In genomic region chr18:35495821-35496368, GRCh38 we compare ENCODE assay signal across 10 cellular contexts. TPM values are rescaled to one million over a fixed set of nuclear protein-coding genes. Genes with fewer than 3 reads are reported as not detected.
DNase-seq lines count a peak whose midpoint lies in the region; ATAC-seq and TF ChIP-seq lines count a peak whose summit lies in the region.
"Had no signal": no experiment of that assay in that cellular context is flagged by ENCODE, and none has a peak within 500 bp of the region (broad histone marks: within the 10 kb centered on the region; RNA-seq: fewer than 3 reads in every experiment).

No MANE protein-coding gene starts in this region.

- H3K27ac ChIP-seq in foreskin keratinocyte (peak overlapping the region; percentile 82), stomach (peak overlapping the region in 3 of 5 donors; percentile 94 to 97 (median 94)), right cardiac atrium (ENCODE audit: low read length) (no peak overlapping the region)

- H3K36me3 Mint-ChIP-seq in activated CD4-positive, alpha-beta memory T cell treated with anti-CD3 and anti-CD28 coated beads for 36 hours = peaks cover 6% of the 10 kb centered on the region
- H3K36me3 Mint-ChIP-seq in activated CD4-positive, alpha-beta memory T cell treated with anti-CD3 and anti-CD28 coated beads, Interleukin-2, amount 10 ng/mL, durations not matched to agents 7 days and 5 days (ENCODE audit: low read depth) = no peaks in the 10 kb centered on the region
- H3K36me3 Mint-ChIP-seq in activated CD8-positive, alpha-beta T cell treated with anti-CD3 and anti-CD28 coated beads for 36 hours (ENCODE audit: low read depth) = peaks cover 11% of the 10 kb centered on the region

- DNase-seq in activated CD4-positive, alpha-beta memory T cell treated with anti-CD3 and anti-CD28 coated beads for 36 hours = no peak
- no peak for DNase-seq in activated CD4-positive, alpha-beta memory T cell treated with anti-CD3 and anti-CD28 coated beads, Interleukin-2, amount 10 ng/mL, durations not matched to agents 7 days and 5 days
- no peak for DNase-seq in activated CD8-positive, alpha-beta T cell treated with anti-CD3 and anti-CD28 coated beads for 36 hours
- DNase-seq in foreskin keratinocyte (no peak), stomach (no peak), NCI-H446 treated with DMSO at 0.1 percent for 48 hours (lab: John Stamatoyannopoulos, UW) (no peak), right cardiac atrium (no peak), HEK293T (ENCODE audit: extremely low spot score) (no peak)
- DNase-seq: left colon, NCI-H2029 had no signal

- no peaks in the 10 kb centered on the region for H3K36me3 ChIP-seq in stomach

- H3K27me3 ChIP-seq in foreskin keratinocyte (no peaks in the 10 kb centered on the region), stomach (no peaks in the 10 kb centered on the region), right cardiac atrium (ENCODE audit: control insufficient read depth, insufficient read depth) (no peaks in the 10 kb centered on the region)

- H3K9me3 Mint-ChIP-seq in activated CD4-positive, alpha-beta memory T cell treated with anti-CD3 and anti-CD28 coated beads for 36 hours = no peaks in the 10 kb centered on the region
- peaks cover 3% of the 10 kb centered on the region for H3K9me3 Mint-ChIP-seq in activated CD4-positive, alpha-beta memory T cell treated with anti-CD3 and anti-CD28 coated beads, Interleukin-2, amount 10 ng/mL, durations not matched to agents 7 days and 5 days
- no peaks in the 10 kb centered on the region for H3K9me3 Mint-ChIP-seq in activated CD8-positive, alpha-beta T cell treated with anti-CD3 and anti-CD28 coated beads for 36 hours

- WGBS in stomach, 5 donors = 52 to 80% (median 69%) methylated on average over 5 of the region's 5 CpGs
- 86% methylated on average over 5 of the region's 5 CpGs for WGBS in right cardiac atrium

- H3K4me3 ChIP-seq in stomach (no peak overlapping the region), right cardiac atrium (ENCODE audit: low read length) (no peak overlapping the region)

- H3K4me1 Mint-ChIP-seq in activated CD4-positive, alpha-beta memory T cell treated with anti-CD3 and anti-CD28 coated beads for 36 hours (ENCODE audit: low read depth) = peaks cover 26% of the 10 kb centered on the region
- H3K4me1 Mint-ChIP-seq in activated CD4-positive, alpha-beta memory T cell treated with anti-CD3 and anti-CD28 coated beads, Interleukin-2, amount 10 ng/mL, durations not matched to agents 7 days and 5 days = peaks cover 26% of the 10 kb centered on the region
- peaks cover 45% of the 10 kb centered on the region for H3K4me1 Mint-ChIP-seq in activated CD8-positive, alpha-beta T cell treated with anti-CD3 and anti-CD28 coated beads for 36 hours (ENCODE audit: low read depth)

- intact Hi-C loops in activated CD4-positive, alpha-beta memory T cell treated with anti-CD3 and anti-CD28 coated beads for 36 hours (cut with micrococcal nuclease) = loop anchor here (2.0 to 10.0 kb wide), 7 partner anchors 89 to 1329 kb away; partner anchors contain the start of genes ELP2, KIAA1328, MAPRE2 and RPRD1A
- intact Hi-C loops in activated CD8-positive, alpha-beta T cell treated with anti-CD3 and anti-CD28 coated beads for 36 hours (cut with micrococcal nuclease) = loop anchor here (5.0 kb wide), 1 partner anchor 81 kb away; no protein-coding TSS in a partner anchor
- intact Hi-C loops in stomach (cut with DNase I; ENCODE audit: low total_unique reads) = no loop called here
- intact Hi-C loops in right cardiac atrium (cut with DNase I) = loop anchor here in 1 of 4 donors (10.0 kb wide), 1 partner anchor 79 kb away; no protein-coding TSS in a partner anchor

- H3K9me3 ChIP-seq in stomach = no peaks in the 10 kb centered on the region
- H3K9me3 ChIP-seq in right cardiac atrium (ENCODE audit: control insufficient read depth, low read length) = no peaks in the 10 kb centered on the region

- H3K4me1 ChIP-seq in foreskin keratinocyte (peaks cover 28% of the 10 kb centered on the region), stomach (peaks cover 14 to 57% (median 44%) of the 10 kb centered on the region in 4 donors), right cardiac atrium (ENCODE audit: control insufficient read depth, insufficient read depth, low read length) (peaks cover 4% of the 10 kb centered on the region)

- no peak for ATAC-seq in activated CD8-positive, alpha-beta T cell treated with anti-CD3 and anti-CD28 coated beads for 36 hours
- no peak for ATAC-seq in foreskin keratinocyte
- ATAC-seq in right cardiac atrium = no peak
- ATAC-seq: left colon had no signal

- CTCF ChIA-PET in activated CD4-positive, alpha-beta memory T cell treated with anti-CD3 and anti-CD28 coated beads for 36 hours (lab: Charles Lee) = interaction anchor here (1.2 kb wide), 1 partner anchor 109 kb away, joined by 3 read pairs; no protein-coding TSS in a partner anchor
- CTCF ChIA-PET in activated CD4-positive, alpha-beta memory T cell treated with anti-CD3 and anti-CD28 coated beads, Interleukin-2, amount 10 ng/mL, durations not matched to agents 7 days and 5 days (lab: Charles Lee) = interaction anchor here (1.5 kb wide), 1 partner anchor 17 kb away, joined by 4 read pairs; no protein-coding TSS in a partner anchor
- CTCF ChIA-PET in activated CD8-positive, alpha-beta T cell treated with anti-CD3 and anti-CD28 coated beads for 36 hours (lab: Charles Lee) = interaction anchor here (1.0 to 2.4 kb wide), 3 partner anchors 17 to 109 kb away, joined by 3 to 7 read pairs (median 4); no protein-coding TSS in a partner anchor
- CTCF ChIA-PET in HEK293T (lab: Yijun Ruan, JAX) = no interaction called here

- no peak for TF ChIP-seq POLR2A in stomach (IDR thresholded peaks at IDR 0.05)

- TF ChIP-seq CTCF in activated CD8-positive, alpha-beta T cell treated with anti-CD3 and anti-CD28 coated beads for 36 hours (IDR thresholded peaks at IDR 0.05) = no peak
- TF ChIP-seq CTCF in foreskin keratinocyte (conservative IDR thresholded peaks at IDR 0.05) (no peak), stomach (IDR thresholded peaks at IDR 0.05) (no peak)

- H3K4me3 Mint-ChIP-seq in activated CD4-positive, alpha-beta memory T cell treated with anti-CD3 and anti-CD28 coated beads for 36 hours = peak overlapping the region; percentile 95
- H3K4me3 Mint-ChIP-seq in activated CD4-positive, alpha-beta memory T cell treated with anti-CD3 and anti-CD28 coated beads, Interleukin-2, amount 10 ng/mL, durations not matched to agents 7 days and 5 days = no peak overlapping the region
- peak overlapping the region; percentile 89 for H3K4me3 Mint-ChIP-seq in activated CD8-positive, alpha-beta T cell treated with anti-CD3 and anti-CD28 coated beads for 36 hours

- POLR2A ChIA-PET in activated CD4-positive, alpha-beta memory T cell treated with anti-CD3 and anti-CD28 coated beads for 36 hours (lab: Charles Lee) = interaction anchor here (2.3 to 2.7 kb wide), 2 partner anchors 12 to 18 kb away, joined by 12 to 16 read pairs; no protein-coding TSS in a partner anchor
- POLR2A ChIA-PET in activated CD4-positive, alpha-beta memory T cell treated with anti-CD3 and anti-CD28 coated beads, Interleukin-2, amount 10 ng/mL, durations not matched to agents 7 days and 5 days (lab: Charles Lee) = interaction anchor here (2.6 kb wide), 1 partner anchor 477 kb away, joined by 10 read pairs; the partner anchor contains the start of gene RMP24
- POLR2A ChIA-PET in activated CD8-positive, alpha-beta T cell treated with anti-CD3 and anti-CD28 coated beads for 36 hours (lab: Charles Lee) = interaction anchor here (3.1 kb wide), 1 partner anchor 17 kb away, joined by 14 read pairs; no protein-coding TSS in a partner anchor
- POLR2A ChIA-PET in HEK293T (lab: Yijun Ruan, JAX) = interaction anchor here (1.0 to 2.4 kb wide), 5 partner anchors 11 to 83 kb away, joined by 3 to 33 read pairs (median 8); no protein-coding TSS in a partner anchor

- TF ChIP-seq EP300 in stomach (IDR thresholded peaks at IDR 0.05) = no peak

- no peak overlapping the region for H3K27ac Mint-ChIP-seq in activated CD4-positive, alpha-beta memory T cell treated with anti-CD3 and anti-CD28 coated beads for 36 hours
- H3K27ac Mint-ChIP-seq in activated CD4-positive, alpha-beta memory T cell treated with anti-CD3 and anti-CD28 coated beads, Interleukin-2, amount 10 ng/mL, durations not matched to agents 7 days and 5 days = no peak overlapping the region
- H3K27ac Mint-ChIP-seq in activated CD8-positive, alpha-beta T cell treated with anti-CD3 and anti-CD28 coated beads for 36 hours = peak overlapping the region; percentile 52

- no peaks in the 10 kb centered on the region for H3K27me3 Mint-ChIP-seq in activated CD4-positive, alpha-beta memory T cell treated with anti-CD3 and anti-CD28 coated beads for 36 hours
- H3K27me3 Mint-ChIP-seq in activated CD4-positive, alpha-beta memory T cell treated with anti-CD3 and anti-CD28 coated beads, Interleukin-2, amount 10 ng/mL, durations not matched to agents 7 days and 5 days = no peaks in the 10 kb centered on the region
- H3K27me3 Mint-ChIP-seq in activated CD8-positive, alpha-beta T cell treated with anti-CD3 and anti-CD28 coated beads for 36 hours = no peaks in the 10 kb centered on the region

TF ChIP-seq in HEK293T, 16 proteins besides CTCF, POLR2A, EP300 and RAD21 (continues in another document):
- TF ChIP-seq LEF1 (IDR thresholded peaks at IDR 0.05; ENCODE audit: borderline replicate concordance) (no peak), CTBP1 (IDR thresholded peaks at IDR 0.05; ENCODE audit: borderline replicate concordance) (no peak), TARDBP (IDR thresholded peaks at IDR 0.05) (no peak), SUZ12 (IDR thresholded peaks at IDR 0.05) (no peak), FOXK2 (IDR thresholded peaks at IDR 0.05) (no peak), FOXA1 (IDR thresholded peaks at IDR 0.05) (no peak), PKNOX1 (IDR thresholded peaks at IDR 0.05) (no peak)

RNA-seq across cellular contexts. Expression of gene INO80C, which starts 1.9 kb away (rescaled TPM):
- total RNA-seq in activated CD4-positive, alpha-beta memory T cell treated with anti-CD3 and anti-CD28 coated beads for 36 hours = 10 to 100 TPM; 25.3 to 28.5 TPM
- total RNA-seq in activated CD4-positive, alpha-beta memory T cell treated with anti-CD3 and anti-CD28 coated beads, Interleukin-2, amount 10 ng/mL, durations not matched to agents 7 days and 5 days = 10 to 100 TPM; 18.4 to 18.8 TPM
- 10 to 100 TPM; 23.3 to 25.9 TPM for total RNA-seq in activated CD8-positive, alpha-beta T cell treated with anti-CD3 and anti-CD28 coated beads for 36 hours
- total RNA-seq in foreskin keratinocyte (56.3 and 62.6 TPM in 2 replicates), stomach (10 to 100 TPM in 3 of 5 donors, 1 to 10 TPM in 1, not detected in 1; 8.7 to 54.3 (median 12.7) TPM), right cardiac atrium (10 to 100 TPM; 25.4 to 27.2 (median 26.0) TPM)
- polyA plus RNA-seq in foreskin keratinocyte (91.1 and 95.7 TPM in 2 replicates), stomach (10 to 100 TPM; 29.6 to 66.7 (median 35.9) TPM), right cardiac atrium (36.1 TPM)
